Comparison of ENCODE assay signal across 11 cellular contexts in genomic region chr16:30180741-30181140, GRCh38.
"Had no signal": no experiment of that assay in that cellular context is flagged by ENCODE, and none has a peak within 500 bp of the region (broad histone marks: within the 10 kb centered on the region; RNA-seq: fewer than 3 reads in every experiment).

No MANE protein-coding gene starts in this region.

- H3K4me1 ChIP-seq: testis had no signal

- H3K27me3 ChIP-seq: ascending aorta, gastrocnemius medialis, left lung, testis, upper lobe of left lung had no signal

- H3K27ac ChIP-seq: ascending aorta, coronary artery, gastrocnemius medialis, left lung, testis, upper lobe of left lung had no signal

- DNase-seq: activated gamma-delta T cell treated with Interleukin-2 at 50 U/mL for 16 hours; gastrocnemius medialis; kidney; left lung; nucleus accumbens; stimulated activated CD4-positive, alpha-beta T cell treated with anti-CD3 and anti-CD28 coated beads, Interleukin-2, amount 100 ng/mL, for 24 hours; testis; upper lobe of left lung had no signal

- H3K36me3 ChIP-seq: ascending aorta, gastrocnemius medialis, left lung, upper lobe of left lung had no signal

- ATAC-seq: activated CD4-positive, CD25-positive, alpha-beta regulatory T cell treated with anti-CD3 and anti-CD28 coated beads, Interleukin-2, amount 50 U/mL, for 24 hours; gastrocnemius medialis; left lung had no signal

- H3K4me3 ChIP-seq: ascending aorta, coronary artery, gastrocnemius medialis, left lung, testis, upper lobe of left lung had no signal

- H3K9me3 ChIP-seq: ascending aorta, gastrocnemius medialis, left lung, testis, upper lobe of left lung had no signal
